In genomic region chr10:5453749-5454489, GRCh38 we compare ENCODE assay signal across 1 cellular context.
TF ChIP-seq lines count a peak whose summit lies in the region.

No MANE protein-coding gene starts in this region.

TF ChIP-seq in WTC11, 78 proteins besides CTCF, POLR2A, EP300 and RAD21:
- TF ChIP-seq MLX (CRISPR knock-in tag; IDR thresholded peaks at IDR 0.05) (no peak), NR3C1 (CRISPR knock-in tag; conservative IDR thresholded peaks at IDR 0.05; ENCODE audit: low read depth) (no peak), CREM (CRISPR knock-in tag; IDR thresholded peaks at IDR 0.05) (no peak), STAT6 (CRISPR knock-in tag; conservative IDR thresholded peaks at IDR 0.05; ENCODE audit: low read depth) (no peak), EMX1 (CRISPR knock-in tag; IDR thresholded peaks at IDR 0.05) (no peak), FOXK1 (CRISPR knock-in tag; IDR thresholded peaks at IDR 0.05) (no peak), ETV6 (CRISPR knock-in tag; IDR thresholded peaks at IDR 0.05) (no peak), SMAD3 (CRISPR knock-in tag; IDR thresholded peaks at IDR 0.05; ENCODE audit: borderline replicate concordance) (no peak), ATF1 (CRISPR knock-in tag; IDR thresholded peaks at IDR 0.05) (no peak), ELF4 (CRISPR knock-in tag; IDR thresholded peaks at IDR 0.05; ENCODE audit: low read depth) (no peak), MAX (CRISPR knock-in tag; IDR thresholded peaks at IDR 0.05) (no peak), PRDM15 (CRISPR knock-in tag; IDR thresholded peaks at IDR 0.05) (no peak), GABPB1 (CRISPR knock-in tag; IDR thresholded peaks at IDR 0.05) (no peak), ZNF423 (CRISPR knock-in tag; IDR thresholded peaks at IDR 0.05) (no peak), FOXJ3 (CRISPR knock-in tag; IDR thresholded peaks at IDR 0.05; ENCODE audit: borderline replicate concordance) (no peak)
- TF ChIP-seq, protein P1, sequence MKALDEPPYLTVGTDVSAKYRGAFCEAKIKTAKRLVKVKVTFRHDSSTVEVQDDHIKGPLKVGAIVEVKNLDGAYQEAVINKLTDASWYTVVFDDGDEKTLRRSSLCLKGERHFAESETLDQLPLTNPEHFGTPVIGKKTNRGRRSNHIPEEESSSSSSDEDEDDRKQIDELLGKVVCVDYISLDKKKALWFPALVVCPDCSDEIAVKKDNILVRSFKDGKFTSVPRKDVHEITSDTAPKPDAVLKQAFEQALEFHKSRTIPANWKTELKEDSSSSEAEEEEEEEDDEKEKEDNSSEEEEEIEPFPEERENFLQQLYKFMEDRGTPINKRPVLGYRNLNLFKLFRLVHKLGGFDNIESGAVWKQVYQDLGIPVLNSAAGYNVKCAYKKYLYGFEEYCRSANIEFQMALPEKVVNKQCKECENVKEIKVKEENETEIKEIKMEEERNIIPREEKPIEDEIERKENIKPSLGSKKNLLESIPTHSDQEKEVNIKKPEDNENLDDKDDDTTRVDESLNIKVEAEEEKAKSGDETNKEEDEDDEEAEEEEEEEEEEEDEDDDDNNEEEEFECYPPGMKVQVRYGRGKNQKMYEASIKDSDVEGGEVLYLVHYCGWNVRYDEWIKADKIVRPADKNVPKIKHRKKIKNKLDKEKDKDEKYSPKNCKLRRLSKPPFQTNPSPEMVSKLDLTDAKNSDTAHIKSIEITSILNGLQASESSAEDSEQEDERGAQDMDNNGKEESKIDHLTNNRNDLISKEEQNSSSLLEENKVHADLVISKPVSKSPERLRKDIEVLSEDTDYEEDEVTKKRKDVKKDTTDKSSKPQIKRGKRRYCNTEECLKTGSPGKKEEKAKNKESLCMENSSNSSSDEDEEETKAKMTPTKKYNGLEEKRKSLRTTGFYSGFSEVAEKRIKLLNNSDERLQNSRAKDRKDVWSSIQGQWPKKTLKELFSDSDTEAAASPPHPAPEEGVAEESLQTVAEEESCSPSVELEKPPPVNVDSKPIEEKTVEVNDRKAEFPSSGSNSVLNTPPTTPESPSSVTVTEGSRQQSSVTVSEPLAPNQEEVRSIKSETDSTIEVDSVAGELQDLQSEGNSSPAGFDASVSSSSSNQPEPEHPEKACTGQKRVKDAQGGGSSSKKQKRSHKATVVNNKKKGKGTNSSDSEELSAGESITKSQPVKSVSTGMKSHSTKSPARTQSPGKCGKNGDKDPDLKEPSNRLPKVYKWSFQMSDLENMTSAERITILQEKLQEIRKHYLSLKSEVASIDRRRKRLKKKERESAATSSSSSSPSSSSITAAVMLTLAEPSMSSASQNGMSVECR (CRISPR knock-in tag; IDR thresholded peaks at IDR 0.05; ENCODE audit: borderline replicate concordance), result no peak
- TF ChIP-seq, protein P2, sequence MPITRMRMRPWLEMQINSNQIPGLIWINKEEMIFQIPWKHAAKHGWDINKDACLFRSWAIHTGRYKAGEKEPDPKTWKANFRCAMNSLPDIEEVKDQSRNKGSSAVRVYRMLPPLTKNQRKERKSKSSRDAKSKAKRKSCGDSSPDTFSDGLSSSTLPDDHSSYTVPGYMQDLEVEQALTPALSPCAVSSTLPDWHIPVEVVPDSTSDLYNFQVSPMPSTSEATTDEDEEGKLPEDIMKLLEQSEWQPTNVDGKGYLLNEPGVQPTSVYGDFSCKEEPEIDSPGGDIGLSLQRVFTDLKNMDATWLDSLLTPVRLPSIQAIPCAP (CRISPR knock-in tag; IDR thresholded peaks at IDR 0.05), result no peak
- TF ChIP-seq, protein P3, sequence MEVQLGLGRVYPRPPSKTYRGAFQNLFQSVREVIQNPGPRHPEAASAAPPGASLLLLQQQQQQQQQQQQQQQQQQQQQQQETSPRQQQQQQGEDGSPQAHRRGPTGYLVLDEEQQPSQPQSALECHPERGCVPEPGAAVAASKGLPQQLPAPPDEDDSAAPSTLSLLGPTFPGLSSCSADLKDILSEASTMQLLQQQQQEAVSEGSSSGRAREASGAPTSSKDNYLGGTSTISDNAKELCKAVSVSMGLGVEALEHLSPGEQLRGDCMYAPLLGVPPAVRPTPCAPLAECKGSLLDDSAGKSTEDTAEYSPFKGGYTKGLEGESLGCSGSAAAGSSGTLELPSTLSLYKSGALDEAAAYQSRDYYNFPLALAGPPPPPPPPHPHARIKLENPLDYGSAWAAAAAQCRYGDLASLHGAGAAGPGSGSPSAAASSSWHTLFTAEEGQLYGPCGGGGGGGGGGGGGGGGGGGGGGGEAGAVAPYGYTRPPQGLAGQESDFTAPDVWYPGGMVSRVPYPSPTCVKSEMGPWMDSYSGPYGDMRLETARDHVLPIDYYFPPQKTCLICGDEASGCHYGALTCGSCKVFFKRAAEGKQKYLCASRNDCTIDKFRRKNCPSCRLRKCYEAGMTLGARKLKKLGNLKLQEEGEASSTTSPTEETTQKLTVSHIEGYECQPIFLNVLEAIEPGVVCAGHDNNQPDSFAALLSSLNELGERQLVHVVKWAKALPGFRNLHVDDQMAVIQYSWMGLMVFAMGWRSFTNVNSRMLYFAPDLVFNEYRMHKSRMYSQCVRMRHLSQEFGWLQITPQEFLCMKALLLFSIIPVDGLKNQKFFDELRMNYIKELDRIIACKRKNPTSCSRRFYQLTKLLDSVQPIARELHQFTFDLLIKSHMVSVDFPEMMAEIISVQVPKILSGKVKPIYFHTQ (CRISPR knock-in tag; IDR thresholded peaks at IDR 0.05), result no peak
